In the genomic region with DNA sequence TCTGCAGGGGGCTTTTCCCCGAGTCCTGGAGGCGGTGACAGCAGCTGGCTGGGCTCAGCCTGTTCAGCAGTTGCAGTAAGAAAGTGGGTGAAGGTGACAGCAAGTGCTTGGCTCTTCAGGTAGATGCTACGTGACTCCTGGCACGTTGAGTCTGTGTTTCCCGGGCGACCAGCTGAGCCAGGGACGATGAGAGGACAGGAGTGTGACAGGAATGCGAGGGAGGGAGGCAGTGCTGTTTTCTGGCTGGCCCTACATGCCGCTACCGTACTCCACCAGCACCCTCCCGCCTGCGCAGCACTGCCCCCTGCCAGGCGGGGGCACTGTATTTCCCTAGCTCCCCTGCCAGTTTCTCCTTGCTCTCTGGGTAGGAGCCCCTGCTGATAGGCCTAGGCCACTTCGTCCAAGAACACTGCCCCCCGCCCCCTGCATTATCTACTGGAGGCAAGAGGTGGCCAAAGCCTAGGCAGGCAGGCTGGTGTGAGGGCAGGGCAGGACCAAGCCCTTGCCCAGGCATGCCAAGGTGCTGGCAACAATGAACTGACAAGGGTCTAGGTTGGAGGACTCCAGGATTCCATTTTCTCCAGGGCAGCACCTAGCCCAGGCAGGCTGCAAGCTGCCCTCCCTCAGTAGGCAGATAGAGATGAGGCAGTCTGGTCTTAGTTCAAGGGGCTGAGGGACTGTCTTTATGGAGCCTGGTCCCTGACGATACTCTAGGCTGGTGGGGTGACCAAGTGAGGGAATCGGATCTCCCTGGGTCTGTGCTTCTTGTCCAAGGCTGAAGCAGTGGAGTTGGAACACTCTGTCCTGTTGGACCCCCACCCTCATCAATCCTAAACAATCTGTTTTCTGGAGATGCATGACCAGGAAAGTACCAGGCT, we compare ENCODE assay signal across 7 cellular contexts. TPM values are rescaled to one million over a fixed set of nuclear protein-coding genes. Genes with fewer than 3 reads are reported as not detected.
A peak's percentile ranks its signal among the peaks of the same experiment; 100 is the strongest.
DNase-seq lines count a peak whose midpoint lies in the region; ATAC-seq and TF ChIP-seq lines count a peak whose summit lies in the region.

No MANE protein-coding gene starts in this region.

- H3K27ac ChIP-seq in HUES64 (ENCODE audit: low read depth, low read length) (peak overlapping the region; percentile 12; the same call in 1 of the 2 replicates), trophoblast cell (ENCODE audit: low read depth, low read length) (no peak overlapping the region)

- no peak overlapping the region for H2BK5ac ChIP-seq in trophoblast cell (ENCODE audit: low read depth, low read length, poor library complexity)

- peaks cover 10% of the 10 kb centered on the region for H3K27me3 Mint-ChIP-seq in glutamatergic neuron (ENCODE audit: unreplicated experiment)

- H4K91ac ChIP-seq in trophoblast cell (ENCODE audit: low read depth, low read length), result peak overlapping the region; percentile 23

- H3K27me3 ChIP-seq in HUES64 (ENCODE audit: insufficient read depth, low read length) (no peaks in the 10 kb centered on the region), trophoblast cell (ENCODE audit: insufficient read depth, low read length) (no peaks in the 10 kb centered on the region)

- H3K4me3 Mint-ChIP-seq in glutamatergic neuron (ENCODE audit: unreplicated experiment), result no peak overlapping the region

- no peaks in the 10 kb centered on the region for H3K36me3 Mint-ChIP-seq in glutamatergic neuron (ENCODE audit: unreplicated experiment)

- H3K27ac Mint-ChIP-seq in glutamatergic neuron (ENCODE audit: unreplicated experiment), result peak overlapping the region; percentile 43

- H3K4me1 ChIP-seq in HUES64 (ENCODE audit: insufficient read depth, low read length) (peaks cover 21% of the 10 kb centered on the region), trophoblast cell (ENCODE audit: control insufficient read depth in 1 of 2, insufficient read depth in 2 of 2, low read length in 2 of 2) (peaks cover 29% of the 10 kb centered on the region in 2 experiments)

- H2AFZ ChIP-seq in trophoblast cell (ENCODE audit: insufficient read depth, low read length, poor library complexity), result no peak overlapping the region

- H4K12ac ChIP-seq in trophoblast cell (ENCODE audit: low read depth, low read length), result no peak overlapping the region

- peak overlapping the region; percentile 18 for H4K8ac ChIP-seq in trophoblast cell (ENCODE audit: low read depth, low read length)

- H2AK5ac ChIP-seq in trophoblast cell (ENCODE audit: low read length), result no peak overlapping the region

- DNase-seq in OCI-M1 (lab: John Stamatoyannopoulos, UW) (peak; percentile 90), glutamatergic neuron (peak; percentile 66), trophoblast cell (peak; percentile 89 to 91)
- DNase-seq in activated naive CD4-positive, alpha-beta T cell treated with Interleukin-2 at 50 U/mL for 16 hours, result peak; percentile 39

- H3K79me1 ChIP-seq in trophoblast cell (ENCODE audit: low read length), result peaks cover 5% of the 10 kb centered on the region

- H3K9me3 ChIP-seq in HUES64 (ENCODE audit: insufficient read depth, low read depth, low read length), result no peaks in the 10 kb centered on the region
- peaks cover 9% of the 10 kb centered on the region for H3K9me3 ChIP-seq in trophoblast cell (ENCODE audit: insufficient read depth, low read depth, low read length)

- H3K9ac ChIP-seq in HUES64 (ENCODE audit: low read depth, low read length) (no peak overlapping the region), trophoblast cell (ENCODE audit: low read length) (no peak overlapping the region)

- H3K23ac ChIP-seq in trophoblast cell (ENCODE audit: low read length), result no peak overlapping the region

- H3K4me3 ChIP-seq in HUES64 (ENCODE audit: low read length) (no peak overlapping the region; the same call in 1 of the 2 replicates), trophoblast cell (ENCODE audit: low read depth, low read length) (no peak overlapping the region)

- H3K14ac ChIP-seq in trophoblast cell (ENCODE audit: low read length), result no peak overlapping the region

- H3K9me3 Mint-ChIP-seq in glutamatergic neuron (ENCODE audit: unreplicated experiment), result peaks cover 9% of the 10 kb centered on the region

- H2BK12ac ChIP-seq in trophoblast cell (ENCODE audit: low read length), result no peak overlapping the region

- H3K4me1 Mint-ChIP-seq in glutamatergic neuron (ENCODE audit: low read depth, unreplicated experiment), result peaks cover 4% of the 10 kb centered on the region

- H3K4me2 ChIP-seq in trophoblast cell (ENCODE audit: low read length), result no peak overlapping the region

- 18% methylated on average over 17 of the region's 17 CpGs for WGBS in HUES64
- no CpG with 5 or more reads among the region's 17 CpGs for WGBS in trophoblast cell (ENCODE audit: extremely low coverage, insufficient coverage, insufficient read length)

- H3K79me2 ChIP-seq in trophoblast cell (ENCODE audit: control insufficient read depth, insufficient read depth, low read length, poor library complexity), result no peaks in the 10 kb centered on the region

- H3K36me3 ChIP-seq in HUES64 (ENCODE audit: insufficient read depth, low read length), result peaks cover 26% of the 10 kb centered on the region
- peaks cover 14 to 20% of the 10 kb centered on the region in 2 experiments for H3K36me3 ChIP-seq in trophoblast cell (ENCODE audit: control insufficient read depth in 1 of 2, insufficient read depth in 2 of 2, low read length in 2 of 2)

- peak; percentile 43 for TF ChIP-seq CTCF in glutamatergic neuron (IDR thresholded peaks at IDR 0.05; ENCODE audit: partially characterized antibody, unreplicated experiment)

- H3K4ac ChIP-seq in trophoblast cell (ENCODE audit: low read depth, low read length), result no peak overlapping the region

- H2BK120ac ChIP-seq in trophoblast cell (ENCODE audit: insufficient read depth, low read length, poor library complexity), result no peak overlapping the region

- ATAC-seq in GM18517 (IDR thresholded peaks at IDR 0.05; ENCODE audit: unreplicated experiment), result peak; percentile 56
- ATAC-seq in HG02588 (IDR thresholded peaks at IDR 0.05; ENCODE audit: unreplicated experiment), result no peak

- peak overlapping the region; percentile 9 for H3K18ac ChIP-seq in trophoblast cell (ENCODE audit: low read length)

RNA-seq across cellular contexts. Expression of a gene that starts 19.2 kb away (rescaled TPM):
- polyA plus RNA-seq in HUES64 (2013, experiment 1 of 2), result 55.7 TPM
- polyA plus RNA-seq in HUES64 (2013, experiment 2 of 2), result 57.9 TPM
- total RNA-seq in glutamatergic neuron (ENCODE audit: unreplicated experiment), result 27.7 TPM
- polyA plus RNA-seq in trophoblast cell (2013), result 40.8 and 44.2 TPM in 2 replicates

RNA-seq across cellular contexts. Expression of a gene that starts 23.6 kb away (rescaled TPM):
- 0.25 TPM for polyA plus RNA-seq in HUES64 (2013, experiment 1 of 2)
- 0.57 TPM for polyA plus RNA-seq in HUES64 (2013, experiment 2 of 2)
- 0.22 TPM for total RNA-seq in glutamatergic neuron (ENCODE audit: unreplicated experiment)
- 0.19 and 0.23 TPM in 2 replicates for polyA plus RNA-seq in trophoblast cell (2013)

RNA-seq across cellular contexts. Expression of a gene that starts 32.8 kb away (rescaled TPM):
- 33.7 TPM for polyA plus RNA-seq in HUES64 (2013, experiment 1 of 2)
- 36.1 TPM for polyA plus RNA-seq in HUES64 (2013, experiment 2 of 2)
- 38.8 TPM for total RNA-seq in glutamatergic neuron (ENCODE audit: unreplicated experiment)
- polyA plus RNA-seq in trophoblast cell (2013), result 20.6 and 21.2 TPM in 2 replicates

RNA-seq across cellular contexts. Expression of a gene that starts 39.3 kb away (rescaled TPM):
- 34.6 TPM for polyA plus RNA-seq in HUES64 (2013, experiment 1 of 2)
- 35.9 TPM for polyA plus RNA-seq in HUES64 (2013, experiment 2 of 2)
- 114 TPM for total RNA-seq in glutamatergic neuron (ENCODE audit: unreplicated experiment)
- polyA plus RNA-seq in trophoblast cell (2013), result 55.6 and 59.2 TPM in 2 replicates

Comparison
In these comparisons a context has a peak if more than half of its experiments do, and no peak if none do; other contexts are left out.
1. DNase-seq: peak in every context shown above with its lines; median percentile 90 in OCI-M1; 90 in trophoblast cell; 66 in glutamatergic neuron; 39 in activated naive CD4-positive, alpha-beta T cell treated with Interleukin-2 at 50 U/mL for 16 hours.